ENCODE assay signal across 6 cellular contexts in the genomic region with DNA sequence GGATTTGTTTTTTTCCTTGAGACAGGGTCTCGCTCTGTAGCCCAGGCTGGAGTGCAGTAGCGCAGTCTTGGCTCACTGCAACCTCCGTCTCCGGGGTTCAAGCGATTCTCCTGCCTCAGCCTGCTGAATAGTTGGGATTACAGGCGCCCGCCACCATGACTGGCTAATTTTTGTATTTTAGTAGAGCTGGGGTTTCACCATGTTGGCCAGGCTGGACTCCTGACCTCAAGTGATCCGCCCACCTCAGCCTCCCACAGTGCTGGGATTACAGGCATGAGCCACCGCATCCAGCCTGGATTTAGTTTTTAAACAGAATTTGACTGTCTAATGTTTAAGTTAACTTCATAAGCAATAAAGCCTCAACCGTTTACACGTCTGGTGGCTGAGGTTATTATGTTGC. TPM values are rescaled to one million over a fixed set of nuclear protein-coding genes. Genes with fewer than 3 reads are reported as not detected.
DNase-seq lines count a peak whose midpoint lies in the region; ATAC-seq, FAIRE-seq and TF ChIP-seq lines count a peak whose summit lies in the region.
"Not testable (repeated sequence)": the region's sequence is repeated elsewhere in the genome, so short reads cannot be mapped to it uniquely, and the experiment has no call there.

No MANE protein-coding gene starts in this region.

- ATAC-seq in HepG2: peak; percentile 73

- not testable (repeated sequence) for H3K9me3 Mint-ChIP-seq in activated naive CD8-positive, alpha-beta T cell (ENCODE audit: low read depth); neural progenitor cell

- not testable (repeated sequence) for BruUV-seq in HepG2 (replicated peaks; lab: Mats Ljungman, UMichigan)

- POLR2A ChIA-PET in HEK293 (lab: Yijun Ruan, JAX); HepG2 (lab: Yijun Ruan, JAX): not testable (repeated sequence)

- not testable (repeated sequence) for H3K27ac ChIP-seq in HEK293 (ENCODE audit: extremely low read depth, low read depth, low read length); HepG2 (ENCODE audit: extremely low read length, insufficient read depth, low read length)
- H3K27ac ChIP-seq in SK-N-MC (0 out of 2 replicates have a peak overlapping the region, but pooled peaks have one; percentile 48), neural progenitor cell (peak overlapping the region; percentile 20)

- in situ Hi-C loops in HepG2 (cut with HindIII; ENCODE audit: extremely low pct_ligation_motif_present, low pct_unique_long_range_greater_than_20kb): not testable (repeated sequence)

- not testable (repeated sequence) for TF ChIP-seq POLR2A in HepG2 (IDR thresholded peaks at IDR 0.05; ENCODE audit: insufficient read depth in 1 of 2, low read depth in 2 of 2, low read length in 2 of 2)

- not testable (repeated sequence) for H3K36me3 Mint-ChIP-seq in activated naive CD8-positive, alpha-beta T cell; neural progenitor cell

- not testable (repeated sequence) for TF ChIP-seq EP300 in HepG2 (IDR thresholded peaks at IDR 0.05; ENCODE audit: low read depth in 2 of 2, low read length in 2 of 2); HepG2 (CRISPR knock-in tag; IDR thresholded peaks at IDR 0.05; ENCODE audit: borderline replicate concordance)

- not testable (repeated sequence) for H3K4me1 ChIP-seq in HEK293 (ENCODE audit: control insufficient read depth, insufficient read depth, low read length); neural progenitor cell
- H3K4me1 ChIP-seq in HepG2 (ENCODE audit: insufficient read depth, low read length): peaks cover 27% of the 10 kb centered on the region

- H3K9me3 ChIP-seq in HEK293 (ENCODE audit: control insufficient read depth, insufficient read depth, low read depth, low read length); SK-N-MC (ENCODE audit: low read depth, low read length); HepG2 (ENCODE audit: low read length); neural progenitor cell (ENCODE audit: low read depth): not testable (repeated sequence)

- not testable (repeated sequence) for H4K20me1 ChIP-seq in HepG2 (ENCODE audit: insufficient read depth, low read length); neural progenitor cell (ENCODE audit: low read depth)

- not testable (repeated sequence) for H3K27me3 ChIP-seq in HepG2 (ENCODE audit: control insufficient read depth in 1 of 2, insufficient read depth in 2 of 2, low read length in 2 of 2); neural progenitor cell

- CTCF ChIA-PET in HEK293 (lab: Yijun Ruan, JAX): interaction anchor here (0.6 kb wide), 2 partner anchors 50 to 415 kb away, joined by 3 read pairs; no protein-coding TSS in a partner anchor
- CTCF ChIA-PET in HepG2 (lab: Yijun Ruan, JAX; ENCODE audit: low intra/inter-chr PET ratio, low total read pairs): not testable (repeated sequence)

- intact Hi-C loops in HepG2 (cut with micrococcal nuclease; ENCODE audit: unreplicated experiment): not testable (repeated sequence)

- TF ChIP-seq CTCF in HEK293 (tag by site-specific recombination; IDR thresholded peaks at IDR 0.05); HepG2 (CRISPR knock-in tag; IDR thresholded peaks at IDR 0.05); neural progenitor cell (IDR thresholded peaks at IDR 0.05): not testable (repeated sequence)

- not testable (repeated sequence) for H3K4me3 ChIP-seq in HEK293 (ENCODE audit: low read depth, low read length); SK-N-MC; HepG2 (replicated peaks in 1 of 3; ENCODE audit: insufficient read depth in 1 of 3, low read depth in 2 of 3, low read length in 3 of 3); neural progenitor cell

- not testable (repeated sequence) for H3K27me3 Mint-ChIP-seq in activated naive CD8-positive, alpha-beta T cell; neural progenitor cell (ENCODE audit: insufficient read depth, low read depth)

- peak overlapping the region; percentile 46 for H3K27ac Mint-ChIP-seq in activated naive CD8-positive, alpha-beta T cell
- H3K27ac Mint-ChIP-seq in neural progenitor cell: not testable (repeated sequence)

- not testable (repeated sequence) for H3K36me3 ChIP-seq in HEK293 (ENCODE audit: control insufficient read depth in 2 of 2, insufficient read depth in 1 of 2, low read length in 2 of 2); SK-N-MC (ENCODE audit: insufficient read depth, low read length); HepG2 (replicated peaks in 1 of 2; ENCODE audit: control insufficient read depth in 1 of 2, insufficient read depth in 2 of 2, low read length in 2 of 2); neural progenitor cell

- not testable (repeated sequence) for H2AFZ ChIP-seq in HepG2 (ENCODE audit: low read length)
- peak overlapping the region; percentile 21 for H2AFZ ChIP-seq in neural progenitor cell (replicated peaks)

- WGBS in HepG2 (ENCODE audit: low lambda C conversion rate): 31% methylated on average over 11 of the region's 11 CpGs

- H3K9ac ChIP-seq in SK-N-MC (ENCODE audit: insufficient read length); HepG2 (ENCODE audit: insufficient read depth, low read depth, low read length); neural progenitor cell: not testable (repeated sequence)

- not testable (repeated sequence) for H3K79me2 ChIP-seq in HepG2 (ENCODE audit: insufficient read depth, low read length); neural progenitor cell (ENCODE audit: low read depth)

- peak; percentile 76 for FAIRE-seq in HepG2 (lab: Jason Lieb, UNC)

- H3F3A ChIP-seq in neural progenitor cell (ENCODE audit: low read depth): not testable (repeated sequence)

- peak overlapping the region; percentile 34 for H3K4me2 ChIP-seq in HepG2 (ENCODE audit: low read depth, low read length)
- H3K4me2 ChIP-seq in neural progenitor cell: not testable (repeated sequence)

- DNase-seq in SK-N-MC (ENCODE audit: low read depth, low spot score); HepG2 (ENCODE audit: low spot score); neural progenitor cell (ENCODE audit: low spot score): not testable (repeated sequence)
- peak; percentile 59 for DNase-seq in cerebellar cortex (ENCODE audit: low spot score)

- not testable (repeated sequence) for TF ChIP-seq RAD21 in HepG2 (CRISPR knock-in tag; IDR thresholded peaks at IDR 0.05)

- H3K4me1 Mint-ChIP-seq in activated naive CD8-positive, alpha-beta T cell (ENCODE audit: low read depth): peaks cover 19% of the 10 kb centered on the region
- H3K4me1 Mint-ChIP-seq in neural progenitor cell: peaks cover 18% of the 10 kb centered on the region

- H3K4me3 Mint-ChIP-seq in activated naive CD8-positive, alpha-beta T cell; neural progenitor cell: not testable (repeated sequence)

TF ChIP-seq in HEK293, 187 proteins besides CTCF, POLR2A, EP300 and RAD21:
- peak; percentile 51 for TF ChIP-seq ZFHX2 (tag by site-specific recombination; conservative IDR thresholded peaks at IDR 0.05)

RNA-seq across cellular contexts. Expression of gene BAK1, which starts 34.8 kb away (rescaled TPM):
- total RNA-seq in HepG2 (2016; rRNA removed; fragmentation: Illumina TruSeq; extraction: Trizol) (23.8 and 25.9 TPM in 2 replicates), neural progenitor cell (ENCODE audit: low replicate concordance) (13.9 and 40.0 TPM in 2 replicates)
- total RNA-seq in HepG2 (2016; cell fraction: cytosol; rRNA removed; fragmentation: Illumina TruSeq; extraction: Trizol; ENCODE audit: low read depth): 16.2 and 22.7 TPM in 2 replicates
- total RNA-seq in HepG2 (2016; cell fraction: insoluble cytoplasmic fraction; rRNA removed; fragmentation: Illumina TruSeq; extraction: Trizol): 24.2 and 26.8 TPM in 2 replicates
- total RNA-seq in HepG2 (2016; cell fraction: membrane; rRNA removed; fragmentation: Illumina TruSeq; extraction: Trizol): 40.6 and 46.1 TPM in 2 replicates
- 11.2 and 14.0 TPM in 2 replicates for total RNA-seq in HepG2 (2016; cell fraction: nucleus; rRNA removed; fragmentation: Illumina TruSeq; extraction: Trizol)
- polyA plus RNA-seq in HepG2 (2011; rRNA removed): 15.0 and 22.2 TPM in 2 replicates
- 19.9 and 23.5 TPM in 2 replicates for polyA plus RNA-seq in HepG2 (2011; cell fraction: cytosol; rRNA removed)
- polyA plus RNA-seq in HepG2 (2011; cell fraction: nucleus; rRNA removed): 13.5 and 15.1 TPM in 2 replicates
- 10.2 and 16.3 TPM in 2 replicates for polyA plus RNA-seq in HepG2 (2012)
- polyA plus RNA-seq in HepG2 (2016; cell fraction: cytosol; fragmentation: Illumina TruSeq; extraction: Trizol; ENCODE audit: low read depth): 21.1 and 27.3 TPM in 2 replicates
- polyA plus RNA-seq in HepG2 (2016; cell fraction: insoluble cytoplasmic fraction; fragmentation: Illumina TruSeq; extraction: Trizol; ENCODE audit: low read depth): 25.7 and 28.6 TPM in 2 replicates
- 36.0 and 39.7 TPM in 2 replicates for polyA plus RNA-seq in HepG2 (2016; cell fraction: membrane; fragmentation: Illumina TruSeq; extraction: Trizol; ENCODE audit: low read depth)
- 24.6 and 25.1 TPM in 2 replicates for polyA plus RNA-seq in HepG2 (2016; cell fraction: nucleus; fragmentation: Illumina TruSeq; extraction: Trizol; ENCODE audit: insufficient read depth, low read depth)
- 38.8 and 50.3 TPM in 2 replicates for polyA minus RNA-seq in HepG2 (2011; rRNA and poly(A)+ RNA removed; ENCODE audit: low replicate concordance)
- 14.0 and 16.7 TPM in 2 replicates for polyA minus RNA-seq in HepG2 (2011; cell fraction: cytosol; rRNA and poly(A)+ RNA removed)
- polyA minus RNA-seq in HepG2 (2011; cell fraction: nucleus; rRNA and poly(A)+ RNA removed): 7.6 and 8.2 TPM in 2 replicates
